Comparison of ENCODE assay signal across 25 cellular contexts in genomic region chr2:183984871-183985270, GRCh38.
"Had no signal": no experiment of that assay in that cellular context is flagged by ENCODE, and none has a peak within 500 bp of the region (broad histone marks: within the 10 kb centered on the region; RNA-seq: fewer than 3 reads in every experiment).

No MANE protein-coding gene starts in this region.

- H3K9me3 ChIP-seq: testis, thoracic aorta, thyroid gland, tibial artery, transverse colon, upper lobe of left lung, upper lobe of right lung, uterus, vagina had no signal

- H3K36me3 ChIP-seq: stomach, suprapubic skin, thoracic aorta, thyroid gland, tibial artery, tibial nerve, transverse colon, upper lobe of left lung, upper lobe of right lung, uterus, vagina had no signal

- H3K4me1 ChIP-seq: stomach, suprapubic skin, testis, thyroid gland, tibial artery, tibial nerve, transverse colon, upper lobe of left lung, upper lobe of right lung, uterus, vagina had no signal

- H3K4me3 ChIP-seq: stomach, suprapubic skin, testis, thoracic aorta, thyroid gland, tibial artery, tibial nerve, transverse colon, upper lobe of left lung, upper lobe of right lung, uterus, vagina had no signal

- DNase-seq: stimulated activated CD4-positive, alpha-beta T cell treated with anti-CD3 and anti-CD28 coated beads, Interleukin-2, amount 100 ng/mL, for 48 hours; stimulated activated CD4-positive, alpha-beta T cell treated with anti-CD3 and anti-CD28 coated beads, Interleukin-4, amount 100 ng/mL, for 1 hour; stimulated activated CD4-positive, alpha-beta T cell treated with anti-CD3 and anti-CD28 coated beads, Interleukin-4, amount 100 ng/mL, for 24 hours; stimulated activated CD4-positive, alpha-beta T cell treated with anti-CD3 and anti-CD28 coated beads, Interleukin-4, amount 100 ng/mL, for 4 hours; stimulated activated CD8-positive, alpha-beta memory T cell treated with anti-CD3 and anti-CD28 coated beads, Interleukin-4, amount 100 ng/mL, for 48 hours; stimulated activated naive B cell treated with anti-CD40 and anti-IgM and Interleukin-4, amounts not matched to agents 10 μg/mL and 1 μg/mL and 100 μg/mL, for 72 hours; stimulated activated naive CD4-positive, alpha-beta T cell; stimulated activated naive CD4-positive, alpha-beta T cell treated with Interleukin-2 at 50 U/mL for 16 hours; stimulated activated naive CD8-positive, alpha-beta T cell treated with anti-CD3 and anti-CD28 coated beads, Interleukin-15, amount 100 ng/mL, for 72 hours; stimulated activated naive CD8-positive, alpha-beta T cell treated with anti-CD3 and anti-CD28 coated beads, Interleukin-15, Interleukin-2, amounts not matched to agents 100 U/mL and 50 U/mL, for 24 hours; stomach; substantia nigra; testis; thyroid gland; tibial artery; transverse colon; upper lobe of left lung; upper lobe of right lung; uterus had no signal

- ATAC-seq: stimulated activated effector memory CD8-positive, alpha-beta T cell treated with anti-CD3 and anti-CD28 coated beads, Interleukin-12 subunit alpha, Interleukin-12 subunit beta, amount 100 ng/mL, for 72 hours; stimulated activated memory B cell treated with anti-CD40 and anti-IgM and Interleukin-4, amounts not matched to agents 10 μg/mL and 1 μg/mL and 100 μg/mL, for 72 hours; stimulated activated naive B cell treated with anti-CD40 and anti-IgM and Interleukin-4, amounts not matched to agents 10 μg/mL and 1 μg/mL and 100 μg/mL, for 72 hours; stimulated activated naive CD8-positive, alpha-beta T cell treated with anti-CD3 and anti-CD28 coated beads, Interleukin-15, amount 100 ng/mL, for 72 hours; stimulated activated naive CD8-positive, alpha-beta T cell treated with anti-CD3 and anti-CD28 coated beads, Interleukin-15, Interleukin-2, amounts not matched to agents 100 U/mL and 50 U/mL, for 24 hours; upper lobe of right lung had no signal
